ENCODE assay signal across 30 cellular contexts in the genomic region with DNA sequence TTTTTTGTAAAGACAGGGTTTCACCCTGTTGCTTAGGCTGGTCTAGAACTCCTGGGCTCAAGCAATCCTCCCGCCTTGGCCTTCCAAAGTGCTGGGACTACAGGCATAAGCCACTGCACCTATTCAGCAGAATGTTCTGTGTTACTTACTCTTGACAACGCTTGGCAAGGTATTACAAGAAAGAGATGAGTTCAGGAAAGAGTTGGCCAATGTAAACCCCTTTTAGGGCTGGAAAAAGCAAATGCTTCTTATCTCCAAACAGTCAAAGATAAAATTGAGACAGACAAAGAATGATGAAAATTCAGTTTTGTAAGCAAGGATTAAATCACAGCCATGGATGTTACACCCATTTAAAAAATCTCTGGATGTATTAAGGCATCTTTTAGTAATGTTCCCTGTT.
"Had no signal": no experiment of that assay in that cellular context is flagged by ENCODE, and none has a peak within 500 bp of the region (broad histone marks: within the 10 kb centered on the region; RNA-seq: fewer than 3 reads in every experiment).

No MANE protein-coding gene starts in this region.

- H3K27ac Mint-ChIP-seq: naive thymus-derived CD4-positive, alpha-beta T cell; natural killer cell; neural progenitor cell; progenitor cell of endocrine pancreas; stimulated activated memory B cell treated with anti-CD40 and anti-IgM and Interleukin-4, amounts not matched to agents 10 μg/mL and 1 μg/mL and 100 μg/mL, for 72 hours; stimulated activated naive CD8-positive, alpha-beta T cell treated with anti-CD3 and anti-CD28 coated beads, Interleukin-15, amount 100 ng/mL, for 72 hours; type B pancreatic cell had no signal

- H3K9me3 ChIP-seq: pancreas, psoas muscle, right lobe of liver, suprapubic skin, testis, transverse colon, upper lobe of right lung, uterus had no signal

- H3K36me3 Mint-ChIP-seq: naive thymus-derived CD4-positive, alpha-beta T cell; natural killer cell; neural progenitor cell; stimulated activated memory B cell treated with anti-CD40 and anti-IgM and Interleukin-4, amounts not matched to agents 10 μg/mL and 1 μg/mL and 100 μg/mL, for 72 hours; type B pancreatic cell had no signal

- DNase-seq: naive thymus-derived CD4-positive, alpha-beta T cell; natural killer cell; occipital lobe; pancreas; psoas muscle; right cardiac atrium; right lobe of liver; spleen; stimulated activated CD4-positive, alpha-beta T cell treated with anti-CD3 and anti-CD28 coated beads, Interleukin-12 subunit alpha, Interleukin-12 subunit beta, amount 100 ng/mL, for 4 hours; stimulated activated CD4-positive, alpha-beta T cell treated with anti-CD3 and anti-CD28 coated beads, Interleukin-1b, Interleukin-23, amount 100 ng/mL, for 48 hours; stimulated activated CD4-positive, alpha-beta T cell treated with anti-CD3 and anti-CD28 coated beads, Interleukin-4, amount 100 ng/mL, for 1 hour; stimulated activated CD4-positive, alpha-beta T cell treated with anti-CD3 and anti-CD28 coated beads, Interleukin-4, amount 100 ng/mL, for 4 hours; stimulated activated CD8-positive, alpha-beta memory T cell treated with anti-CD3 and anti-CD28 coated beads, Interleukin-4, amount 100 ng/mL, for 48 hours; stimulated activated naive CD4-positive, alpha-beta T cell; stimulated activated naive CD8-positive, alpha-beta T cell treated with anti-CD3 and anti-CD28 coated beads, Interleukin-15, amount 100 ng/mL, for 72 hours; stimulated activated naive CD8-positive, alpha-beta T cell treated with anti-CD3 and anti-CD28 coated beads, Interleukin-15, Interleukin-2, amounts not matched to agents 100 U/mL and 50 U/mL, for 24 hours; substantia nigra; testis; transverse colon; upper lobe of right lung; uterus had no signal

- H3K36me3 ChIP-seq: neural progenitor cell, pancreas, right lobe of liver, spleen, suprapubic skin, tibial artery, transverse colon, upper lobe of right lung, uterus had no signal

- ATAC-seq: naive thymus-derived CD4-positive, alpha-beta T cell; natural killer cell; pancreas; psoas muscle; right lobe of liver; stimulated activated memory B cell treated with anti-CD40 and anti-IgM and Interleukin-4, amounts not matched to agents 10 μg/mL and 1 μg/mL and 100 μg/mL, for 72 hours; stimulated activated naive CD8-positive, alpha-beta T cell treated with anti-CD3 and anti-CD28 coated beads, Interleukin-15, amount 100 ng/mL, for 72 hours; stimulated activated naive CD8-positive, alpha-beta T cell treated with anti-CD3 and anti-CD28 coated beads, Interleukin-15, Interleukin-2, amounts not matched to agents 100 U/mL and 50 U/mL, for 24 hours; upper lobe of right lung had no signal

- H3K27me3 ChIP-seq: neural progenitor cell, pancreas, right lobe of liver, testis, tibial artery, transverse colon, upper lobe of right lung, uterus had no signal

- H3K4me3 ChIP-seq: neural progenitor cell, pancreas, psoas muscle, right lobe of liver, skin epidermis, smooth muscle cell, spleen, suprapubic skin, testis, tibial artery, transverse colon, upper lobe of right lung, uterus had no signal

- H3K4me1 Mint-ChIP-seq: naive thymus-derived CD4-positive, alpha-beta T cell; natural killer cell; neural progenitor cell; stimulated activated memory B cell treated with anti-CD40 and anti-IgM and Interleukin-4, amounts not matched to agents 10 μg/mL and 1 μg/mL and 100 μg/mL, for 72 hours; stimulated activated naive CD8-positive, alpha-beta T cell treated with anti-CD3 and anti-CD28 coated beads, Interleukin-15, amount 100 ng/mL, for 72 hours had no signal

- H3K4me3 Mint-ChIP-seq: naive thymus-derived CD4-positive, alpha-beta T cell; natural killer cell; nephron; neural progenitor cell; stimulated activated memory B cell treated with anti-CD40 and anti-IgM and Interleukin-4, amounts not matched to agents 10 μg/mL and 1 μg/mL and 100 μg/mL, for 72 hours; stimulated activated naive CD8-positive, alpha-beta T cell treated with anti-CD3 and anti-CD28 coated beads, Interleukin-15, amount 100 ng/mL, for 72 hours; type B pancreatic cell had no signal

- H3K4me1 ChIP-seq: neural progenitor cell, pancreas, psoas muscle, right lobe of liver, spleen, suprapubic skin, testis, tibial artery, transverse colon, upper lobe of right lung, uterus had no signal

- H3K9me3 Mint-ChIP-seq: natural killer cell, type B pancreatic cell had no signal

- H3K27ac ChIP-seq: neural progenitor cell, pancreas, psoas muscle, right lobe of liver, skin epidermis, spleen, suprapubic skin, testis, tibial artery, transverse colon, upper lobe of right lung, uterus had no signal
